ENCODE assay signal across 10 cellular contexts in the genomic region with DNA sequence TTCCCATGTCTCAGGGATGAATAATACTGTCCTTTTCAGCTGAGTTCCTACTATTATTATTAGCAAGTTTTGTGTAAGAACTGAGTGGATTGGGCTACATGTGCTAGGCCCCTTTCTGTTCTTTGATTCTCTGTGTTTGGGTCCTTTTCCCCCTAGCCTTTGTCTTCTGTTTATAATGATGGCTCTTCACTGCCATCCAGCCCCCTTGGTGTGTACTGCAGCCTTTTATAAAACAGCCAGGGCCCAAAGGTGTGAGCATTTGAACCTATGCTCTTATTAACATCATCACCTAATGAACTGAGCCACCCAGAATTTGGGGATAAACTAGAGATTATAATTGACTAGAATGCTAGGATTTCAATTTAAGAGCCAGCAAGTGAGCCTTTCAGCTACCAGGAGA. TPM values are rescaled to one million over a fixed set of nuclear protein-coding genes. Genes with fewer than 3 reads are reported as not detected.
DNase-seq lines count a peak whose midpoint lies in the region; ATAC-seq and TF ChIP-seq lines count a peak whose summit lies in the region.
"Had no signal": no experiment of that assay in that cellular context is flagged by ENCODE, and none has a peak within 500 bp of the region (broad histone marks: within the 10 kb centered on the region; RNA-seq: fewer than 3 reads in every experiment).

No MANE protein-coding gene starts in this region.

- H3K4me1 ChIP-seq in OCI-LY3 (ENCODE audit: low read length) = no peaks in the 10 kb centered on the region

- no peak overlapping the region for H3K4me2 ChIP-seq in OCI-LY3 (ENCODE audit: low read length)

- no peak overlapping the region for H3K9ac ChIP-seq in OCI-LY3 (ENCODE audit: low read length)

- H3K27ac ChIP-seq in OCI-LY3 (ENCODE audit: low read length) = no peak overlapping the region

- no peaks in the 10 kb centered on the region for H3K9me3 ChIP-seq in OCI-LY3 (ENCODE audit: insufficient read depth, low read length)

- 0 out of 2 replicates have a peak, but pooled peaks have one; percentile 26 for TF ChIP-seq CTCF in BJ (IDR thresholded peaks at IDR 0.05; ENCODE audit: insufficient read depth, low read depth, low read length)
- peak; percentile 41 for TF ChIP-seq CTCF in OCI-LY3 (IDR thresholded peaks at IDR 0.05; ENCODE audit: low read depth, low read length)
- peak; percentile 10 for TF ChIP-seq CTCF in foreskin fibroblast (IDR thresholded peaks at IDR 0.05; ENCODE audit: low read depth, low read length)

- no peaks in the 10 kb centered on the region for H3K79me2 ChIP-seq in OCI-LY3 (ENCODE audit: low read length)

- POLR2A ChIA-PET in BJ (lab: Charles Lee) = no interaction called here

- H4K20me1 ChIP-seq in OCI-LY3 (ENCODE audit: insufficient read depth, low read length) = no peaks in the 10 kb centered on the region

- H3K27me3 ChIP-seq in BJ (ENCODE audit: control insufficient read depth, insufficient read depth, low read length) (no peaks in the 10 kb centered on the region; the same call in 1 of the 2 replicates), OCI-LY3 (ENCODE audit: low read depth, low read length) (peaks cover 12% of the 10 kb centered on the region)

- H3K4me3 ChIP-seq in BJ (ENCODE audit: low read depth, low read length) (no peak overlapping the region), OCI-LY3 (ENCODE audit: low read length) (no peak overlapping the region), foreskin fibroblast (ENCODE audit: low read depth in 1 of 2, low read length in 2 of 2) (no peak overlapping the region)

- no peak overlapping the region for H2AFZ ChIP-seq in OCI-LY3 (ENCODE audit: low read depth, low read length)

- peak; percentile 50 for ATAC-seq in GM18909 (IDR thresholded peaks at IDR 0.05; ENCODE audit: poor library complexity, unreplicated experiment)

- CTCF ChIA-PET in BJ (lab: Yijun Ruan, JAX) = interaction anchor here (0.6 to 1.6 kb wide), 2 partner anchors 55 to 165 kb away, joined by 3 to 5 read pairs; no protein-coding TSS in a partner anchor

- H3K36me3 ChIP-seq in BJ (ENCODE audit: control insufficient read depth, insufficient read depth, low read length) = no peaks in the 10 kb centered on the region
- H3K36me3 ChIP-seq in OCI-LY3 (replicated peaks; ENCODE audit: low read depth, low read length) = no peaks in the 10 kb centered on the region

- DNase-seq in BJ (ENCODE audit: low read depth) (no peak), foreskin fibroblast (peak in 1 of 2 donors; percentile 10), AG08396 (ENCODE audit: low spot score) (no peak), NCI-H2107 (lab: John Stamatoyannopoulos, UW) (no peak)
- no peak for DNase-seq in activated T-cell treated with anti-CD3 and anti-CD28 coated beads, Interleukin-2, amount 50 U/mL, for 1 hour
- no peak for DNase-seq in stimulated activated CD4-positive, alpha-beta T cell treated with anti-CD3 and anti-CD28 coated beads, Interleukin-4, amount 100 ng/mL, for 24 hours
- DNase-seq: activated CD4-positive, alpha-beta T cell treated with anti-CD3 and anti-CD28 coated beads, Interleukin-2, amount 50 U/mL, for 4 hours; occipital lobe had no signal

RNA-seq across cellular contexts. Expression of gene PLAC8L1, which starts 52.6 kb away (rescaled TPM):
- polyA plus RNA-seq in BJ (2011; rRNA removed) = 0.33 TPM in 2 replicates
- 0.41 TPM in 1 of 2 replicates, not detected in the other for polyA minus RNA-seq in BJ (2011; rRNA and poly(A)+ RNA removed)
